In the genomic region with DNA sequence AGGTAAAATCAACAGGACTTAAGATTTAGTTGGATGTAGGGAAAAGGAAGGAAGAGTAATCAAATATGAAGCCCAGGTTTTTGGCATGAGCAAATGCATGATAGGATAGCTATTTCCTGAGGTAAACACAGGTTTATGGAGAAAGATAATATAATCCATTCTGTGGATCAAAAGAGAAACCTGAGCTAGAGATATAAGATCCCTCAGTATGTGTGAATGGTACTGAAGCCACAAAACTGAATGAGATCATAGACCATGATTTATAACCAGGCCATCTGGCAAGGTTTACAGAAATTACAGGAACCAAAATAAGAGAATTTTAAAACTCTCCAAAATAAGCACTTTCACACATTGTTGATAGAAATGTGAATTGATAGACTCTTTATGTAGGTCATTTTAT, we compare ENCODE assay signal across 1 cellular context.
TF ChIP-seq lines count a peak whose summit lies in the region.

No MANE protein-coding gene starts in this region.

TF ChIP-seq in IMR-90, 13 proteins besides CTCF, POLR2A, EP300 and RAD21 (continued from another document):
- TF ChIP-seq SMC3 (IDR thresholded peaks at IDR 0.05; ENCODE audit: low read depth, low read length): no peak
